21 cellular contexts compared by ENCODE assay signal in the genomic region with DNA sequence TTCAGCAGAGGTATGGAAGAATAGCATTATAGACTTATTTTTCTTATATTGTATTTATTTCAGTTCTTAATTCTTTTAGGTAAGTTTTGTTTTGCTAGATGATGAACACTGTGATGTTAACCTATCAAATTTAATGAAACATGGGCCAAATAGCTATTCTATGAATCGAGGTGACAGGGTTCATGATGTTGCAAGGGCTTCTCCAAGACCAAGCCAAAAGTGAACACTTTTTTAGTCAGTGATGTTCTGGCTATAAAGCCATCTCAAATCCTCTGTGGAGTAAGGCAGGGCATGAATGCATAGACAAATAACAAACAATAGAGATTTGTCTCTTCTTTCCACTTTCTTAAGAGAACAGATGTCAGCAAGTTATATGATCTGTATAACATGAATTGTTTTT. TPM values are rescaled to one million over a fixed set of nuclear protein-coding genes. Genes with fewer than 3 reads are reported as not detected.
DNase-seq lines count a peak whose midpoint lies in the region; ATAC-seq, FAIRE-seq and TF ChIP-seq lines count a peak whose summit lies in the region.
"Had no signal": no experiment of that assay in that cellular context is flagged by ENCODE, and none has a peak within 500 bp of the region (broad histone marks: within the 10 kb centered on the region; RNA-seq: fewer than 3 reads in every experiment).

No MANE protein-coding gene starts in this region.

- TF ChIP-seq CTCF in D721Med (IDR thresholded peaks at IDR 0.05; ENCODE audit: insufficient read depth, missing control alignments), result no peak
- TF ChIP-seq CTCF in choroid plexus epithelial cell (conservative IDR thresholded peaks at IDR 0.05; ENCODE audit: low read depth, low read length), result no peak
- TF ChIP-seq CTCF in foreskin fibroblast (IDR thresholded peaks at IDR 0.05; ENCODE audit: low read depth, low read length), result no peak
- TF ChIP-seq CTCF in uterus (IDR thresholded peaks at IDR 0.05), result no peak

- DNase-seq in D721Med (ENCODE audit: insufficient read length, low spot score) (no peak), HCEC 1CT (peak; percentile 35), choroid plexus epithelial cell (ENCODE audit: low read depth) (peak; percentile 25), foreskin fibroblast (peak; percentile 30 to 51), uterus (no peak), AG08396 (ENCODE audit: low spot score) (no peak)
- DNase-seq: ACHN; Calu3; CD4-positive, alpha-beta memory T cell; DMS79 treated with DMSO at 0.1 percent for 48 hours; GDM1; NCI-H1092; NCI-H146; NCI-H2081; NCI-H510A treated with DMSO at 0.1 percent for 48 hours had no signal

- no peaks in the 10 kb centered on the region for H3K27me3 ChIP-seq in uterus

- H3K27ac ChIP-seq in uterus, result no peak overlapping the region
- H3K27ac ChIP-seq: KMS-11 had no signal

- no peaks in the 10 kb centered on the region for H3K9me3 ChIP-seq in uterus

- H3K36me3 ChIP-seq in uterus, result no peaks in the 10 kb centered on the region

- H3K4me3 ChIP-seq in choroid plexus epithelial cell (ENCODE audit: low read depth, low read length) (no peak overlapping the region), foreskin fibroblast (ENCODE audit: low read depth in 1 of 2, low read length in 2 of 2) (no peak overlapping the region), uterus (no peak overlapping the region)

- intact Hi-C loops in uterus (cut with DNase I; ENCODE audit: low total_unique reads), result no loop called here

- H3K4me1 ChIP-seq in uterus, result no peaks in the 10 kb centered on the region

- ATAC-seq in GM18498 (IDR thresholded peaks at IDR 0.05; ENCODE audit: unreplicated experiment), result no peak

- TF ChIP-seq POLR2A in uterus (IDR thresholded peaks at IDR 0.05), result no peak

- peak; percentile 29 for FAIRE-seq in D721Med (lab: Jason Lieb, UNC)
- FAIRE-seq: H54 had no signal

RNA-seq across cellular contexts. Expression of a gene that starts 26.7 kb away (rescaled TPM):
- total RNA-seq in uterus, result not detected
- total RNA-seq: B cell; Calu3; CD4-positive, alpha-beta memory T cell; M059J; SK-MEL-5 had no signal

RNA-seq across cellular contexts. Expression of a gene that starts 54.4 kb away (rescaled TPM):
- 10 to 100 TPM in 3 of 4 donors, 1 to 10 TPM in 1; 2.0 to 24.6 (median 13.4) TPM for total RNA-seq in uterus

RNA-seq across cellular contexts. Expression of a gene that starts 54.5 kb away (rescaled TPM):
- 100 to 1,000 TPM in 1 of 4 donors, 10 to 100 TPM in 2, 1 to 10 TPM in 1; 7.6 to 131 (median 54.9) TPM for total RNA-seq in uterus

Comparison
In these comparisons a context has a peak if more than half of its experiments do, and no peak if none do; other contexts are left out.
1. DNase-seq: peak in HCEC 1CT (single experiment), choroid plexus epithelial cell (single experiment) and foreskin fibroblast (2 of 2); none in D721Med (single experiment), uterus (0 of 2) and AG08396 (single experiment).